ENCODE assay signal across 15 cellular contexts in the genomic region with DNA sequence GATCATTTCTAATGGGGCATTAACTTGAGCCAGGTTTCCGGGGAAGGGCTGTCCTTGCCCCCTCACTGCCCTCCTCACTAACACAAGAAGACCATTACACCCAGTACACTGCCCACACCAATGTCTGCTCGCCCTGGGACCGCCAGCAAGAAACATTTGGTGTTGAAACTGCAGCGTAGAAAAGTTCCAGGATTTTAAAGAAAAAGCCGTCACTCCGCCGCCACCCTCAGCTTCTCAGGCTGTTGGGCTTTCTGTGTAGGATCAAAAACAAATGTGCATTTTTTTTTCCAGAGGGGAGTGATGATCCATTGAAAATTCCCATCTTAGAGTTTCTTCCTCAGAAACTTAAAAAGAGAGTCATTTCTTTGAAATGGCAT.
DNase-seq lines count a peak whose midpoint lies in the region; ATAC-seq and TF ChIP-seq lines count a peak whose summit lies in the region.
"Had no signal": no experiment of that assay in that cellular context is flagged by ENCODE, and none has a peak within 500 bp of the region (broad histone marks: within the 10 kb centered on the region; RNA-seq: fewer than 3 reads in every experiment).

No MANE protein-coding gene starts in this region.

- peak overlapping the region; percentile 78 for H3K18ac ChIP-seq in neuronal stem cell (ENCODE audit: low read length)

- no peaks in the 10 kb centered on the region for H3K9me2 ChIP-seq in SK-N-SH

- no peak for DNase-seq in SK-N-SH
- DNase-seq in fibroblast of peridontal ligament (ENCODE audit: extremely low read depth) = peak; percentile 52
- DNase-seq in neuronal stem cell (ENCODE audit: low spot score) = no peak
- DNase-seq in upper lobe of right lung = no peak
- no peak for DNase-seq in left colon
- no peak for DNase-seq in middle frontal gyrus (ENCODE audit: extremely low spot score, low spot score)
- DNase-seq in NCI-H1930 (lab: John Stamatoyannopoulos, UW) = no peak
- DNase-seq: activated CD8-positive, alpha-beta memory T cell treated with anti-CD3 and anti-CD28 coated beads, Interleukin-2, amount 50 U/mL, for 4 hours; activated naive CD4-positive, alpha-beta T cell; C1 segment of cervical spinal cord; HCEC 1CT; NCI-H1694; NCI-H446; stimulated activated CD4-positive, alpha-beta T cell treated with anti-CD3 and anti-CD28 coated beads, Interleukin-2, amount 100 ng/mL, for 48 hours had no signal

- no peak for ATAC-seq in upper lobe of right lung
- no peak for ATAC-seq in left colon
- ATAC-seq: left lobe of liver had no signal

- no peaks in the 10 kb centered on the region for H4K20me1 ChIP-seq in SK-N-SH (ENCODE audit: insufficient read depth)

- TF ChIP-seq CTCF in SK-N-SH (IDR thresholded peaks at IDR 0.05) (no peak), upper lobe of right lung (IDR thresholded peaks at IDR 0.05) (no peak)

- peak overlapping the region; percentile 34; the same call in 1 of the 2 replicates for H3K9ac ChIP-seq in SK-N-SH
- no peak overlapping the region for H3K9ac ChIP-seq in neuronal stem cell (ENCODE audit: low read depth, low read length, poor library complexity)

- CTCF ChIA-PET in SK-N-SH (lab: Yijun Ruan, JAX) = no interaction called here

- H3K9me3 ChIP-seq in SK-N-SH (no peaks in the 10 kb centered on the region), neuronal stem cell (replicated peaks in 1 of 2; ENCODE audit: control insufficient read depth in 2 of 2, insufficient read depth in 1 of 2, low read depth in 1 of 2, low read length in 2 of 2) (peaks cover 0 to 2% of the 10 kb centered on the region in 2 donors), upper lobe of right lung (no peaks in the 10 kb centered on the region)

- peak overlapping the region; percentile 20 for H2AK5ac ChIP-seq in neuronal stem cell (ENCODE audit: low read depth, low read length)

- peaks cover 19% of the 10 kb centered on the region; the same call in 1 of the 2 replicates for H3K79me2 ChIP-seq in SK-N-SH (ENCODE audit: insufficient read depth)

- no peak overlapping the region for H3K14ac ChIP-seq in neuronal stem cell (ENCODE audit: low read length)

- peaks cover 15% of the 10 kb centered on the region for H3K79me1 ChIP-seq in neuronal stem cell (ENCODE audit: low read depth, low read length)

- H3K4me1 ChIP-seq in SK-N-SH (ENCODE audit: control insufficient read depth in 1 of 2, insufficient read depth in 2 of 2, low read depth in 1 of 2, low read length in 1 of 2) (peaks cover 18 to 26% of the 10 kb centered on the region in 2 experiments), neuronal stem cell (ENCODE audit: control insufficient read depth in 2 of 2, insufficient read depth in 1 of 2, low read depth in 1 of 2, low read length in 2 of 2) (peaks cover 13 to 25% of the 10 kb centered on the region in 2 donors), upper lobe of right lung (peaks cover 6% of the 10 kb centered on the region)

- peaks cover 0 to 3% of the 10 kb centered on the region in 2 experiments for H3K36me3 ChIP-seq in SK-N-SH (replicated peaks in 1 of 2; ENCODE audit: control insufficient read depth in 1 of 2, insufficient read depth in 2 of 2, low read length in 1 of 2)
- H3K36me3 ChIP-seq in neuronal stem cell (replicated peaks in 1 of 2; ENCODE audit: control insufficient read depth in 2 of 2, insufficient read depth in 2 of 2, low read length in 2 of 2) = peaks cover 17 to 65% of the 10 kb centered on the region in 2 donors
- H3K36me3 ChIP-seq in upper lobe of right lung = no peaks in the 10 kb centered on the region

- H2AFZ ChIP-seq in SK-N-SH (ENCODE audit: low read depth) (no peak overlapping the region), neuronal stem cell (ENCODE audit: low read length) (no peak overlapping the region)

- peak overlapping the region; percentile 41 for H3K4me2 ChIP-seq in SK-N-SH
- no peak overlapping the region for H3K4me2 ChIP-seq in neuronal stem cell (ENCODE audit: insufficient read depth, low read length, poor library complexity, severe bottlenecking)

- no peak overlapping the region for H4K8ac ChIP-seq in neuronal stem cell (ENCODE audit: low read depth, low read length)

- no peak overlapping the region for H3K23ac ChIP-seq in neuronal stem cell (ENCODE audit: low read depth, low read length, poor library complexity)

- no peak for TF ChIP-seq RAD21 in SK-N-SH (IDR thresholded peaks at IDR 0.05; ENCODE audit: low read length)

- no peak overlapping the region for H2BK5ac ChIP-seq in neuronal stem cell (ENCODE audit: low read length)

- H3K4me3 ChIP-seq in SK-N-SH (ENCODE audit: low read depth in 2 of 2, low read length in 1 of 2) = no peak overlapping the region
- no peak overlapping the region for H3K4me3 ChIP-seq in neuronal stem cell (ENCODE audit: low read length in 2 of 2)
- H3K4me3 ChIP-seq in upper lobe of right lung = no peak overlapping the region

- POLR2A ChIA-PET in SK-N-SH (lab: Yijun Ruan, JAX) = interaction anchor here (0.6 kb wide), 1 partner anchor 16 kb away, joined by 4 read pairs; no protein-coding TSS in a partner anchor

- H3K27me3 ChIP-seq in SK-N-SH (ENCODE audit: insufficient read depth) (no peaks in the 10 kb centered on the region), neuronal stem cell (ENCODE audit: control insufficient read depth in 3 of 3, insufficient read depth in 3 of 3, low read depth in 1 of 3, low read length in 3 of 3) (no peaks in the 10 kb centered on the region), upper lobe of right lung (no peaks in the 10 kb centered on the region)

- H3F3A ChIP-seq in SK-N-SH (replicated peaks; ENCODE audit: insufficient read depth) = peaks cover 5% of the 10 kb centered on the region

- no peak for TF ChIP-seq EP300 in SK-N-SH (IDR thresholded peaks at IDR 0.05; ENCODE audit: borderline replicate concordance in 1 of 2, low read depth in 1 of 2, low read length in 1 of 2)

- no peak overlapping the region for H2BK120ac ChIP-seq in neuronal stem cell (ENCODE audit: low read depth, low read length)

- H3K27ac ChIP-seq in SK-N-SH (ENCODE audit: low read depth in 2 of 2, low read length in 1 of 2) = peak overlapping the region in 1 of 2 experiments; percentile 55; a peak in 2 of 4 replicates
- H3K27ac ChIP-seq in neuronal stem cell (replicated peaks; ENCODE audit: low read length) = peak overlapping the region; percentile 19
- H3K27ac ChIP-seq in upper lobe of right lung = peak overlapping the region; percentile 30

- intact Hi-C loops in upper lobe of right lung (cut with DNase I) = no loop called here
- intact Hi-C loops in left colon (cut with DNase I, micrococcal nuclease) = no loop called here

- H2BK15ac ChIP-seq in neuronal stem cell (ENCODE audit: low read length) = no peak overlapping the region

- no peak overlapping the region for H2BK12ac ChIP-seq in neuronal stem cell (ENCODE audit: low read length)

- no peak overlapping the region for H3K4ac ChIP-seq in neuronal stem cell (ENCODE audit: low read length)

- WGBS in SK-N-SH (ENCODE audit: low lambda C conversion rate) = 93% methylated on average over 7 of the region's 7 CpGs
- no CpG with 5 or more reads among the region's 7 CpGs for WGBS in neuronal stem cell (ENCODE audit: extremely low coverage in 2 of 2, insufficient read length in 2 of 2, insufficient replicate concordance in 1 of 2), 2 donors

- no peak overlapping the region for H4K91ac ChIP-seq in neuronal stem cell (ENCODE audit: low read depth, low read length, poor library complexity)

TF ChIP-seq in SK-N-SH, 30 proteins besides CTCF, POLR2A, EP300 and RAD21:
- TF ChIP-seq FOSL2 (IDR thresholded peaks at IDR 0.05; ENCODE audit: borderline replicate concordance, low read depth) (no peak), EZH2phosphoT487 (IDR thresholded peaks at IDR 0.05; ENCODE audit: borderline replicate concordance, low read depth) (no peak), YY1 (IDR thresholded peaks at IDR 0.05; ENCODE audit: low read depth) (no peak)
- TF ChIP-seq, protein P1, sequence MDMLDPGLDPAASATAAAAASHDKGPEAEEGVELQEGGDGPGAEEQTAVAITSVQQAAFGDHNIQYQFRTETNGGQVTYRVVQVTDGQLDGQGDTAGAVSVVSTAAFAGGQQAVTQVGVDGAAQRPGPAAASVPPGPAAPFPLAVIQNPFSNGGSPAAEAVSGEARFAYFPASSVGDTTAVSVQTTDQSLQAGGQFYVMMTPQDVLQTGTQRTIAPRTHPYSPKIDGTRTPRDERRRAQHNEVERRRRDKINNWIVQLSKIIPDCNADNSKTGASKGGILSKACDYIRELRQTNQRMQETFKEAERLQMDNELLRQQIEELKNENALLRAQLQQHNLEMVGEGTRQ (IDR thresholded peaks at IDR 0.05; ENCODE audit: borderline replicate concordance, low read depth, low read length) = no peak
